Comparison of ENCODE assay signal across 8 cellular contexts in genomic region chr10:44801383-44802327, GRCh38.
DNase-seq lines count a peak whose midpoint lies in the region; ATAC-seq and TF ChIP-seq lines count a peak whose summit lies in the region.

No MANE protein-coding gene starts in this region.

- in situ Hi-C loops in Caki2 (cut with HindIII; ENCODE audit: low pct_unique_long_range_greater_than_20kb, low sequenced_read_pairs): no loop called here

- peaks cover 2% of the 10 kb centered on the region for H3K27me3 Mint-ChIP-seq in mesothelial cell of epicardium (ENCODE audit: low read depth)
- H3K27me3 Mint-ChIP-seq in progenitor cell of endocrine pancreas: peaks cover 16% of the 10 kb centered on the region

- H3K36me3 Mint-ChIP-seq in mesothelial cell of epicardium (no peaks in the 10 kb centered on the region), progenitor cell of endocrine pancreas (ENCODE audit: insufficient read depth) (no peaks in the 10 kb centered on the region)

- TF ChIP-seq CTCF in mesothelial cell of epicardium (IDR thresholded peaks at IDR 0.05; ENCODE audit: unreplicated experiment) (no peak), progenitor cell of endocrine pancreas (IDR thresholded peaks at IDR 0.05; ENCODE audit: unreplicated experiment) (no peak)

- H3K27ac Mint-ChIP-seq in mesothelial cell of epicardium (peak overlapping the region; percentile 88), progenitor cell of endocrine pancreas (no peak overlapping the region)

- no peak for ATAC-seq in GM19452 (IDR thresholded peaks at IDR 0.05; ENCODE audit: unreplicated experiment)

- H3K9me3 Mint-ChIP-seq in mesothelial cell of epicardium (no peaks in the 10 kb centered on the region), progenitor cell of endocrine pancreas (ENCODE audit: low read depth) (no peaks in the 10 kb centered on the region)

- H3K4me3 Mint-ChIP-seq in mesothelial cell of epicardium (no peak overlapping the region), progenitor cell of endocrine pancreas (ENCODE audit: low read depth) (no peak overlapping the region)

- DNase-seq in Caki2 (ENCODE audit: low read depth) (peak; percentile 95), NCI-H226 (peak; percentile 38), dedifferentiated amniotic fluid mesenchymal stem cell (ENCODE audit: extremely low spot score) (peak; percentile 85), mesothelial cell of epicardium (ENCODE audit: low spot score in 2 of 2, unreplicated experiment in 2 of 2) (peak; percentile 79 to 90), progenitor cell of endocrine pancreas (ENCODE audit: low spot score, unreplicated experiment) (no peak), T-helper 2 cell (no peak)
- DNase-seq in activated CD4-positive, alpha-beta T cell treated with anti-CD3 and anti-CD28 coated beads for 4 hours: no peak

- peaks cover 74% of the 10 kb centered on the region for H3K4me1 Mint-ChIP-seq in mesothelial cell of epicardium
- H3K4me1 Mint-ChIP-seq in progenitor cell of endocrine pancreas (ENCODE audit: low read depth): peaks cover 12% of the 10 kb centered on the region

Comparison
In these comparisons a context has a peak if more than half of its experiments do, and no peak if none do; other contexts are left out.
1. DNase-seq: peak in Caki2 (single experiment), NCI-H226 (single experiment), dedifferentiated amniotic fluid mesenchymal stem cell (single experiment) and mesothelial cell of epicardium (2 of 2); none in progenitor cell of endocrine pancreas (single experiment), activated CD4-positive, alpha-beta T cell treated with anti-CD3 and anti-CD28 coated beads for 4 hours (0 of 2) and T-helper 2 cell (0 of 5).